In genomic region chr5:166497705-166498104, GRCh38 we compare ENCODE assay signal across 32 cellular contexts.
"Had no signal": no experiment of that assay in that cellular context is flagged by ENCODE, and none has a peak within 500 bp of the region (broad histone marks: within the 10 kb centered on the region; RNA-seq: fewer than 3 reads in every experiment).

No MANE protein-coding gene starts in this region.

- H3K36me3 Mint-ChIP-seq: activated CD4-positive, alpha-beta memory T cell treated with anti-CD3 and anti-CD28 coated beads for 36 hours; activated naive CD4-positive, alpha-beta T cell treated with anti-CD3 and anti-CD28 coated beads, Interleukin-2, amount 50 U/mL, for 72 hours had no signal

- ATAC-seq: activated naive CD4-positive, alpha-beta T cell treated with anti-CD3 and anti-CD28 coated beads, Interleukin-2, amount 50 U/mL, for 72 hours; activated T-cell treated with anti-CD3 and anti-CD28 coated beads, Interleukin-2, amount 50 U/mL, for 4 hours had no signal

- DNase-seq: activated B cell treated with CpG ODN at 0.5 μM for 24 hours; activated CD4-positive, alpha-beta memory T cell treated with anti-CD3 and anti-CD28 coated beads for 36 hours; activated CD4-positive, alpha-beta T cell treated with anti-CD3 and anti-CD28 coated beads for 4 hours; activated CD4-positive, alpha-beta T cell treated with anti-CD3 and anti-CD28 coated beads, Interleukin-2, amount 50 U/mL, for 1 hour; activated CD4-positive, CD25-positive, alpha-beta regulatory T cell treated with anti-CD3 and anti-CD28 coated beads, Interleukin-2, amount 50 U/mL, for 72 hours; activated CD8-positive, alpha-beta memory T cell treated with anti-CD3 and anti-CD28 coated beads, Interleukin-2, amount 50 U/mL, for 4 hours; activated gamma-delta T cell treated with Interleukin-2 at 50 U/mL for 16 hours; activated naive CD4-positive, alpha-beta T cell treated with anti-CD3 and anti-CD28 coated beads for 36 hours; activated T-cell treated with anti-CD3 and anti-CD28 coated beads for 4 hours; activated T-cell treated with anti-CD3 and anti-CD28 coated beads, Interleukin-2, amount 50 U/mL, for 4 hours; adrenal gland; aorta; NCI-H1092 treated with DMSO at 0.1 percent for 48 hours; NCI-H1417; NCI-H146; NCI-H187; NCI-H2029 treated with DMSO at 0.1 percent for 48 hours; NCI-H2107; NCI-H2171; NCI-H524 treated with DMSO at 0.1 percent for 48 hours; NCI-H748 treated with DMSO at 0.1 percent for 48 hours; OCI-M1; Right ventricle myocardium superior; SW 1271; T-helper 1 cell; T-helper 2 cell; T-helper 9 cell had no signal

- H3K27ac Mint-ChIP-seq: activated B cell treated with CpG ODN at 0.5 μM for 24 hours; activated CD4-positive, alpha-beta memory T cell treated with anti-CD3 and anti-CD28 coated beads for 36 hours; activated naive CD4-positive, alpha-beta T cell treated with anti-CD3 and anti-CD28 coated beads for 36 hours; activated naive CD4-positive, alpha-beta T cell treated with anti-CD3 and anti-CD28 coated beads, Interleukin-2, amount 50 U/mL, for 72 hours; activated T-helper 1 cell treated with anti-CD3 and anti-CD28 coated beads, Interleukin-12 subunit alpha, Interleukin-12 subunit beta, Interleukin-2, Interleukin-4 antibody, amounts not matched to agents 30 ng/mL and 10 ng/mL and 1 ng/mL, durations not matched to agents 14 hours and 24 hours and 36 hours had no signal

- H3K27me3 Mint-ChIP-seq: activated B cell treated with CpG ODN at 0.5 μM for 24 hours; activated CD4-positive, alpha-beta memory T cell treated with anti-CD3 and anti-CD28 coated beads for 36 hours had no signal

- H3K36me3 ChIP-seq: adrenal gland, cardiac muscle cell had no signal

- H3K27ac ChIP-seq: adrenal gland, cardiac muscle cell, KMS-11, VCaP had no signal

- H3K4me3 Mint-ChIP-seq: activated B cell treated with CpG ODN at 0.5 μM for 24 hours; activated CD4-positive, alpha-beta memory T cell treated with anti-CD3 and anti-CD28 coated beads for 36 hours; activated naive CD4-positive, alpha-beta T cell treated with anti-CD3 and anti-CD28 coated beads for 36 hours; activated T-cell treated with anti-CD3 and anti-CD28 coated beads, Interleukin-2, amount 50 U/mL, for 4 hours; activated T-helper 1 cell treated with anti-CD3 and anti-CD28 coated beads, Interleukin-12 subunit alpha, Interleukin-12 subunit beta, Interleukin-2, Interleukin-4 antibody, amounts not matched to agents 30 ng/mL and 10 ng/mL and 1 ng/mL, durations not matched to agents 14 hours and 24 hours and 36 hours had no signal

- H3K4me3 ChIP-seq: adrenal gland, cardiac muscle cell had no signal

- H3K9me3 Mint-ChIP-seq: activated naive CD4-positive, alpha-beta T cell treated with anti-CD3 and anti-CD28 coated beads for 36 hours had no signal

- H3K4me1 ChIP-seq: adrenal gland had no signal

- H3K9me3 ChIP-seq: adrenal gland had no signal

- H3K27me3 ChIP-seq: adrenal gland, cardiac muscle cell had no signal

- H3K4me1 Mint-ChIP-seq: activated B cell treated with CpG ODN at 0.5 μM for 24 hours had no signal
